In genomic region chr10:73743905-73744689, GRCh38 we compare ENCODE assay signal across 1 cellular context.
TF ChIP-seq lines count a peak whose summit lies in the region.

A gene with protein sequence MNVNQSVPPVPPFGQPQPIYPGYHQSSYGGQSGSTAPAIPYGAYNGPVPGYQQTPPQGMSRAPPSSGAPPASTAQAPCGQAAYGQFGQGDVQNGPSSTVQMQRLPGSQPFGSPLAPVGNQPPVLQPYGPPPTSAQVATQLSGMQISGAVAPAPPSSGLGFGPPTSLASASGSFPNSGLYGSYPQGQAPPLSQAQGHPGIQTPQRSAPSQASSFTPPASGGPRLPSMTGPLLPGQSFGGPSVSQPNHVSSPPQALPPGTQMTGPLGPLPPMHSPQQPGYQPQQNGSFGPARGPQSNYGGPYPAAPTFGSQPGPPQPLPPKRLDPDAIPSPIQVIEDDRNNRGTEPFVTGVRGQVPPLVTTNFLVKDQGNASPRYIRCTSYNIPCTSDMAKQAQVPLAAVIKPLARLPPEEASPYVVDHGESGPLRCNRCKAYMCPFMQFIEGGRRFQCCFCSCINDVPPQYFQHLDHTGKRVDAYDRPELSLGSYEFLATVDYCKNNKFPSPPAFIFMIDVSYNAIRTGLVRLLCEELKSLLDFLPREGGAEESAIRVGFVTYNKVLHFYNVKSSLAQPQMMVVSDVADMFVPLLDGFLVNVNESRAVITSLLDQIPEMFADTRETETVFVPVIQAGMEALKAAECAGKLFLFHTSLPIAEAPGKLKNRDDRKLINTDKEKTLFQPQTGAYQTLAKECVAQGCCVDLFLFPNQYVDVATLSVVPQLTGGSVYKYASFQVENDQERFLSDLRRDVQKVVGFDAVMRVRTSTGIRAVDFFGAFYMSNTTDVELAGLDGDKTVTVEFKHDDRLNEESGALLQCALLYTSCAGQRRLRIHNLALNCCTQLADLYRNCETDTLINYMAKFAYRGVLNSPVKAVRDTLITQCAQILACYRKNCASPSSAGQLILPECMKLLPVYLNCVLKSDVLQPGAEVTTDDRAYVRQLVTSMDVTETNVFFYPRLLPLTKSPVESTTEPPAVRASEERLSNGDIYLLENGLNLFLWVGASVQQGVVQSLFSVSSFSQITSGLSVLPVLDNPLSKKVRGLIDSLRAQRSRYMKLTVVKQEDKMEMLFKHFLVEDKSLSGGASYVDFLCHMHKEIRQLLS (plus strand): TSS chr10:73744372. CDS start chr10:73746833, 2,461 bp downstream.

TF ChIP-seq in HepG2, 621 proteins besides CTCF, POLR2A, EP300 and RAD21 (continued from another document and continues in another):
- TF ChIP-seq ZHX2 (IDR thresholded peaks at IDR 0.05; ENCODE audit: low read depth) = peak; percentile 88
- no peak for TF ChIP-seq ZHX2 (CRISPR knock-in tag; IDR thresholded peaks at IDR 0.05; ENCODE audit: borderline replicate concordance)
- TF ChIP-seq ZNF224 (CRISPR knock-in tag; IDR thresholded peaks at IDR 0.05) = peak; percentile 32; the same call in 1 of the 2 replicates
- TF ChIP-seq ZNF766 (CRISPR knock-in tag; IDR thresholded peaks at IDR 0.05; ENCODE audit: borderline replicate concordance) = no peak
- TF ChIP-seq ZNF580 (CRISPR knock-in tag; IDR thresholded peaks at IDR 0.05; ENCODE audit: borderline replicate concordance, low read depth) = peak; percentile 90; the same call in 1 of the 2 replicates
- TF ChIP-seq THYN1 (CRISPR knock-in tag; IDR thresholded peaks at IDR 0.05; ENCODE audit: borderline replicate concordance, low read depth) = no peak
- no peak for TF ChIP-seq GTF3A (CRISPR knock-in tag; conservative IDR thresholded peaks at IDR 0.05)
- no peak for TF ChIP-seq MBD4 (IDR thresholded peaks at IDR 0.05; ENCODE audit: borderline replicate concordance, low read length)
- TF ChIP-seq KDM5B (CRISPR knock-in tag; IDR thresholded peaks at IDR 0.05; ENCODE audit: borderline replicate concordance) = peak; percentile 67; the same call in 1 of the 2 replicates
- TF ChIP-seq ZBTB42 (CRISPR knock-in tag; IDR thresholded peaks at IDR 0.05) = 0 out of 2 replicates have a peak, but pooled peaks have one; percentile 45
- TF ChIP-seq, protein P1, sequence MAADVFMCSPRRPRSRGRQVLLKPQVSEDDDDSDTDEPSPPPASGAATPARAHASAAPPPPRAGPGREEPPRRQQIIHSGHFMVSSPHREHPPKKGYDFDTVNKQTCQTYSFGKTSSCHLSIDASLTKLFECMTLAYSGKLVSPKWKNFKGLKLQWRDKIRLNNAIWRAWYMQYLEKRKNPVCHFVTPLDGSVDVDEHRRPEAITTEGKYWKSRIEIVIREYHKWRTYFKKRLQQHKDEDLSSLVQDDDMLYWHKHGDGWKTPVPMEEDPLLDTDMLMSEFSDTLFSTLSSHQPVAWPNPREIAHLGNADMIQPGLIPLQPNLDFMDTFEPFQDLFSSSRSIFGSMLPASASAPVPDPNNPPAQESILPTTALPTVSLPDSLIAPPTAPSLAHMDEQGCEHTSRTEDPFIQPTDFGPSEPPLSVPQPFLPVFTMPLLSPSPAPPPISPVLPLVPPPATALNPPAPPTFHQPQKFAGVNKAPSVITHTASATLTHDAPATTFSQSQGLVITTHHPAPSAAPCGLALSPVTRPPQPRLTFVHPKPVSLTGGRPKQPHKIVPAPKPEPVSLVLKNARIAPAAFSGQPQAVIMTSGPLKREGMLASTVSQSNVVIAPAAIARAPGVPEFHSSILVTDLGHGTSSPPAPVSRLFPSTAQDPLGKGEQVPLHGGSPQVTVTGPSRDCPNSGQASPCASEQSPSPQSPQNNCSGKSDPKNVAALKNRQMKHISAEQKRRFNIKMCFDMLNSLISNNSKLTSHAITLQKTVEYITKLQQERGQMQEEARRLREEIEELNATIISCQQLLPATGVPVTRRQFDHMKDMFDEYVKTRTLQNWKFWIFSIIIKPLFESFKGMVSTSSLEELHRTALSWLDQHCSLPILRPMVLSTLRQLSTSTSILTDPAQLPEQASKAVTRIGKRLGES (CRISPR knock-in tag; IDR thresholded peaks at IDR 0.05; ENCODE audit: borderline replicate concordance) = no peak
- TF ChIP-seq CREB3 (CRISPR knock-in tag; IDR thresholded peaks at IDR 0.05) = no peak
- peak; percentile 22 for TF ChIP-seq ZNF230 (CRISPR knock-in tag; IDR thresholded peaks at IDR 0.05)
- no peak for TF ChIP-seq ZNF550 (CRISPR knock-in tag; IDR thresholded peaks at IDR 0.05; ENCODE audit: borderline replicate concordance)
- TF ChIP-seq ZC3H13 (CRISPR knock-in tag; IDR thresholded peaks at IDR 0.05) = no peak
- no peak for TF ChIP-seq ZSCAN21 (CRISPR knock-in tag; IDR thresholded peaks at IDR 0.05; ENCODE audit: borderline replicate concordance)
- TF ChIP-seq TSC22D2 (CRISPR knock-in tag; IDR thresholded peaks at IDR 0.05; ENCODE audit: borderline replicate concordance) = no peak
- no peak for TF ChIP-seq KDM4B (CRISPR knock-in tag; IDR thresholded peaks at IDR 0.05)
- no peak for TF ChIP-seq FOXO4 (CRISPR knock-in tag; conservative IDR thresholded peaks at IDR 0.05)
- no peak for TF ChIP-seq SCMH1 (CRISPR knock-in tag; IDR thresholded peaks at IDR 0.05; ENCODE audit: borderline replicate concordance)
- TF ChIP-seq ZNF207 (IDR thresholded peaks at IDR 0.05; ENCODE audit: borderline replicate concordance) = no peak
- no peak for TF ChIP-seq ZSCAN30 (CRISPR knock-in tag; IDR thresholded peaks at IDR 0.05)
- no peak for TF ChIP-seq ZNF891 (CRISPR knock-in tag; IDR thresholded peaks at IDR 0.05)
- no peak for TF ChIP-seq PAWR (CRISPR knock-in tag; IDR thresholded peaks at IDR 0.05; ENCODE audit: borderline replicate concordance)
- TF ChIP-seq, protein P2, sequence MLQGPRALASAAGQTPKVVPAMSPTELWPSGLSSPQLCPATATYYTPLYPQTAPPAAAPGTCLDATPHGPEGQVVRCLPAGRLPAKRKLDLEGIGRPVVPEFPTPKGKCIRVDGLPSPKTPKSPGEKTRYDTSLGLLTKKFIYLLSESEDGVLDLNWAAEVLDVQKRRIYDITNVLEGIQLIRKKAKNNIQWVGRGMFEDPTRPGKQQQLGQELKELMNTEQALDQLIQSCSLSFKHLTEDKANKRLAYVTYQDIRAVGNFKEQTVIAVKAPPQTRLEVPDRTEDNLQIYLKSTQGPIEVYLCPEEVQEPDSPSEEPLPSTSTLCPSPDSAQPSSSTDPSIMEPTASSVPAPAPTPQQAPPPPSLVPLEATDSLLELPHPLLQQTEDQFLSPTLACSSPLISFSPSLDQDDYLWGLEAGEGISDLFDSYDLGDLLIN (CRISPR knock-in tag; IDR thresholded peaks at IDR 0.05; ENCODE audit: borderline replicate concordance) = no peak
- peak; percentile 69 to 95 for TF ChIP-seq NR2F1 (CRISPR knock-in tag; IDR thresholded peaks at IDR 0.05)
- TF ChIP-seq ZFP36 (IDR thresholded peaks at IDR 0.05; ENCODE audit: borderline replicate concordance, low read depth, low read length, partially characterized antibody) = no peak
- TF ChIP-seq MIER2 (CRISPR knock-in tag; IDR thresholded peaks at IDR 0.05) = no peak
- TF ChIP-seq ATRX (CRISPR knock-in tag; IDR thresholded peaks at IDR 0.05; ENCODE audit: borderline replicate concordance) = no peak
- TF ChIP-seq PITX1 (CRISPR knock-in tag; IDR thresholded peaks at IDR 0.05) = peak; percentile 49
- TF ChIP-seq, protein P3, sequence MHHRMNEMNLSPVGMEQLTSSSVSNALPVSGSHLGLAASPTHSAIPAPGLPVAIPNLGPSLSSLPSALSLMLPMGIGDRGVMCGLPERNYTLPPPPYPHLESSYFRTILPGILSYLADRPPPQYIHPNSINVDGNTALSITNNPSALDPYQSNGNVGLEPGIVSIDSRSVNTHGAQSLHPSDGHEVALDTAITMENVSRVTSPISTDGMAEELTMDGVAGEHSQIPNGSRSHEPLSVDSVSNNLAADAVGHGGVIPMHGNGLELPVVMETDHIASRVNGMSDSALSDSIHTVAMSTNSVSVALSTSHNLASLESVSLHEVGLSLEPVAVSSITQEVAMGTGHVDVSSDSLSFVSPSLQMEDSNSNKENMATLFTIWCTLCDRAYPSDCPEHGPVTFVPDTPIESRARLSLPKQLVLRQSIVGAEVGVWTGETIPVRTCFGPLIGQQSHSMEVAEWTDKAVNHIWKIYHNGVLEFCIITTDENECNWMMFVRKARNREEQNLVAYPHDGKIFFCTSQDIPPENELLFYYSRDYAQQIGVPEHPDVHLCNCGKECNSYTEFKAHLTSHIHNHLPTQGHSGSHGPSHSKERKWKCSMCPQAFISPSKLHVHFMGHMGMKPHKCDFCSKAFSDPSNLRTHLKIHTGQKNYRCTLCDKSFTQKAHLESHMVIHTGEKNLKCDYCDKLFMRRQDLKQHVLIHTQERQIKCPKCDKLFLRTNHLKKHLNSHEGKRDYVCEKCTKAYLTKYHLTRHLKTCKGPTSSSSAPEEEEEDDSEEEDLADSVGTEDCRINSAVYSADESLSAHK (CRISPR knock-in tag; IDR thresholded peaks at IDR 0.05; ENCODE audit: borderline replicate concordance) = no peak
- TF ChIP-seq ARNT2 (CRISPR knock-in tag; IDR thresholded peaks at IDR 0.05; ENCODE audit: low read depth) = no peak
- TF ChIP-seq ZNF773 (CRISPR knock-in tag; IDR thresholded peaks at IDR 0.05; ENCODE audit: borderline replicate concordance) = no peak
- TF ChIP-seq ZNF746 (CRISPR knock-in tag; IDR thresholded peaks at IDR 0.05) = peak; percentile 51; the same call in 1 of the 2 replicates
- TF ChIP-seq ZNF382 (CRISPR knock-in tag; IDR thresholded peaks at IDR 0.05; ENCODE audit: borderline replicate concordance) = no peak
- no peak for TF ChIP-seq ZNF562 (CRISPR knock-in tag; IDR thresholded peaks at IDR 0.05; ENCODE audit: borderline replicate concordance)
- TF ChIP-seq, protein P4, sequence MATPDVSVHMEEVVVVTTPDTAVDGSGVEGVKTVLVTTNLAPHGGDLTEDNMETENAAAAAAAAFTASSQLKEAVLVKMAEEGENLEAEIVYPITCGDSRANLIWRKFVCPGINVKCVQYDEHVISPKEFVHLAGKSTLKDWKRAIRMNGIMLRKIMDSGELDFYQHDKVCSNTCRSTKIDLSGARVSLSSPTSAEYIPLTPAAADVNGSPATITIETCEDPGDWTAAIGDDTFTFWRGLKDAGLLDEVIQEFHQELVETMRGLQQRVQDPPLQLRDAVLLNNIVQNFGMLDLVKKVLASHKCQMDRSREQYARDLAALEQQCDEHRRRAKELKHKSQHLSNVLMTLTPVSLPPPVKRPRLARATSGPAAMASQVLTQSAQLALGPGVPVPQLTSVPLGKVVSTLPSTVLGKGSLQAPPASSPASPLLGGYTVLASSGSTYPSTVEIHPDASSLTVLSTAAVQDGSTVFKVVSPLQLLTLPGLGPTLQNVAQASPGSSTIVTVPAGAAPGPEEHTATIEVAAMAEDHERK (CRISPR knock-in tag; IDR thresholded peaks at IDR 0.05; ENCODE audit: low read depth) = no peak; the same call in 1 of the 2 replicates
- TF ChIP-seq CAMTA2 (CRISPR knock-in tag; IDR thresholded peaks at IDR 0.05; ENCODE audit: borderline replicate concordance) = no peak
- TF ChIP-seq ATF3 (CRISPR knock-in tag; IDR thresholded peaks at IDR 0.05) = no peak
- TF ChIP-seq ZNF20 (CRISPR knock-in tag; IDR thresholded peaks at IDR 0.05) = no peak
- no peak for TF ChIP-seq ZSCAN22 (CRISPR knock-in tag; IDR thresholded peaks at IDR 0.05)
